ENCODE assay signal across 8 cellular contexts in genomic region chr12:3275171-3276041, GRCh38.
DNase-seq lines count a peak whose midpoint lies in the region; ATAC-seq and TF ChIP-seq lines count a peak whose summit lies in the region.

No MANE protein-coding gene starts in this region.

- no peak overlapping the region for H3K27ac ChIP-seq in brain microvascular endothelial cell

- peak; percentile 93 for TF ChIP-seq CTCF in GM12875 (IDR thresholded peaks at IDR 0.05; ENCODE audit: borderline replicate concordance, insufficient read depth, low read depth, low read length)
- peak; percentile 95 for TF ChIP-seq CTCF in WI38 (IDR thresholded peaks at IDR 0.05; ENCODE audit: low read depth, low read length)
- peak; percentile 98 for TF ChIP-seq CTCF in brain microvascular endothelial cell (IDR thresholded peaks at IDR 0.05; ENCODE audit: low read depth, low read length, missing control alignments)

- in situ Hi-C loops in brain microvascular endothelial cell (cut with HindIII; ENCODE audit: low pct_ligation_motif_present, low sequenced_read_pairs) = loop anchor here (25.0 kb wide), 1 partner anchor 138 kb away; no protein-coding TSS in a partner anchor

- no peaks in the 10 kb centered on the region for H3K36me3 ChIP-seq in brain microvascular endothelial cell (replicated peaks)

- DNase-seq in 8988T (peak; percentile 79), NCI-H128 (lab: John Stamatoyannopoulos, UW; ENCODE audit: unreplicated experiment) (peak; percentile 44), brain microvascular endothelial cell (peak; percentile 61), iris pigment epithelial cell (ENCODE audit: low read depth) (peak; percentile 63)
- DNase-seq in stimulated activated CD4-positive, alpha-beta T cell treated with anti-CD3 and anti-CD28 coated beads, Interleukin-1b, Interleukin-23, amount 100 ng/mL, for 1 hour (ENCODE audit: low read depth in 2 of 2) = peak; percentile 28 to 43

- H3K4me3 ChIP-seq in GM12875 (ENCODE audit: low read depth, low read length) (no peak overlapping the region), WI38 (ENCODE audit: low read depth, low read length) (no peak overlapping the region), brain microvascular endothelial cell (ENCODE audit: low read depth, low read length) (no peak overlapping the region)

- ATAC-seq in HG02973 (IDR thresholded peaks at IDR 0.05; ENCODE audit: unreplicated experiment) = no peak

- no peaks in the 10 kb centered on the region for H3K27me3 ChIP-seq in brain microvascular endothelial cell (replicated peaks)
